8 cellular contexts compared by ENCODE assay signal in the genomic region with DNA sequence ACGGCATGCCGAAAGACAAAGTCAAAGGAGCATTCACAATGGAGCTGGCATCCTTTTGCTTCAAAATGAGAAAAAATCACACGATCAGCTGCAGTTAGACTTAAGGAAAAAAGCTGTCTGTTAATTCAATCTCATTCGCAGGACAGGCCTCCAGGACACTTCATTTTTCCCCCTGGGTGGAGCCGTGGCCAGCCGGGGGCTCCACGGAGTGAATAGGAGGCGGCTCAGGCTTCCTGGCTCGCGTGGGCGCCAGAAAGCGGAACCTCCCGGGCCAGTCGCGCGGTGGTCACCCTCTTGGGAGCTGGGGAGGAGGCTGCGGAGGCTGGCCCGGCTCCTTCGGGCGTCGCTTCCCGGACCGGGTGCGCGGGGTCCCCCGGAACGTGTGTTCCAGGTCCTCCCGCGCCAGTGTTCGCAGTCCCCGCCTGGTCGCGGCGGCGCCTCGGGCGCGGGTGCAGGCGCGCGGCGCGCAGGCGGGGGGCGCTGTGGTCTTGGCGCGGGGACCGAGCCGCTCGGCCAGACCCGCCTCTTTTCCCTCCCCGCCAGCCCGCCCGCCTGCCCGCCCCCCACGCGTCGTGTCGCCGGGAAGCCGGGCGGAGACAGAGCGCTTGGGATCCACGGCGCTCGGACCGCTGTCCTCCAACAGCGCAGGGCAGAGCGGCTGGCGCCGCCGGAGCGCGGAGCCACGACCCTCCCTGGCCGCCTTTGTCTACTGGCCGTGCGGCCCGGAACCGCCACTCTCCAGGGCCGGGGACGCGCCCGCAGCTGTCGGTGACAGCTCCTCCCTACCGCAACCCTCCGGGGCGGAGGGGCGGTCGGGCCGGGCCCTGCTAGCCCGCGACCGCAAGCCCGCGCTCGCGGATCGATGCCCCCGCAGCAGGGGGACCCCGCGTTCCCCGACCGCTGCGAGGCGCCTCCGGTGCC. TPM values are rescaled to one million over a fixed set of nuclear protein-coding genes. Genes with fewer than 3 reads are reported as not detected.
DNase-seq lines count a peak whose midpoint lies in the region; ATAC-seq, FAIRE-seq and TF ChIP-seq lines count a peak whose summit lies in the region.

A gene (plus strand): TSS at position 599 of the 921 bp plus-strand sequence. CDS start 264 bp downstream, at position 863.

- H3K27me3 Mint-ChIP-seq in T-helper 1 cell treated with Interleukin-12 subunit alpha and Interleukin-12 subunit beta and Interleukin-4 antibody, amounts not matched to agents 30 μg/mL and 1 μg/mL, for 36 hours (ENCODE audit: low read depth): peaks cover 31% of the 10 kb centered on the region
- peaks cover 31% of the 10 kb centered on the region for H3K27me3 Mint-ChIP-seq in astrocyte (ENCODE audit: low read depth, unreplicated experiment)

- H3K36me3 ChIP-seq in astrocyte (ENCODE audit: insufficient read depth, low read length) (no peaks in the 10 kb centered on the region), hepatocyte (replicated peaks; ENCODE audit: insufficient read depth, low read depth) (no peaks in the 10 kb centered on the region), rectal smooth muscle tissue (ENCODE audit: control insufficient read depth, insufficient read depth, low read length) (no peaks in the 10 kb centered on the region), uterus (no peaks in the 10 kb centered on the region)

- no peaks in the 10 kb centered on the region for H3K9me3 Mint-ChIP-seq in T-helper 1 cell treated with Interleukin-12 subunit alpha and Interleukin-12 subunit beta and Interleukin-4 antibody, amounts not matched to agents 30 μg/mL and 1 μg/mL, for 36 hours
- no peaks in the 10 kb centered on the region for H3K9me3 Mint-ChIP-seq in astrocyte (ENCODE audit: unreplicated experiment)

- no peaks in the 10 kb centered on the region for H3K9me3 ChIP-seq in astrocyte (ENCODE audit: insufficient read depth, low read depth, low read length)
- no peaks in the 10 kb centered on the region for H3K9me3 ChIP-seq in hepatocyte (ENCODE audit: low read depth)
- H3K9me3 ChIP-seq in uterus: no peaks in the 10 kb centered on the region

- TF ChIP-seq POLR2A in uterus (IDR thresholded peaks at IDR 0.05): peak; percentile 50 to 83

- intact Hi-C loops in uterus (cut with DNase I; ENCODE audit: low total_unique reads): loop anchor here (5.0 kb wide), 1 partner anchor 492 kb away; no protein-coding TSS in a partner anchor

- WGBS in hepatocyte (ENCODE audit: low lambda C conversion rate, missing lambda C conversion rate): 2% methylated on average over 70 of the region's 107 CpGs

- peak; percentile 99 for TF ChIP-seq CTCF in 22Rv1 (IDR thresholded peaks at IDR 0.05)
- peak; percentile 85 for TF ChIP-seq CTCF in LNCaP clone FGC (IDR thresholded peaks at IDR 0.05; ENCODE audit: control insufficient read depth, extremely low read depth, insufficient read depth)
- TF ChIP-seq CTCF in astrocyte (IDR thresholded peaks at IDR 0.05; ENCODE audit: insufficient read depth, low read depth, low read length): no peak
- peak; percentile 50 for TF ChIP-seq CTCF in hepatocyte (IDR thresholded peaks at IDR 0.05; ENCODE audit: poor library complexity)
- TF ChIP-seq CTCF in uterus (IDR thresholded peaks at IDR 0.05): peak; percentile 53 to 98 (median 94)

- ATAC-seq in GM18511 (IDR thresholded peaks at IDR 0.05; ENCODE audit: unreplicated experiment): peak; percentile 77

- H3K79me2 ChIP-seq in astrocyte (ENCODE audit: insufficient read depth, low read length) (no peaks in the 10 kb centered on the region), hepatocyte (peaks cover 52% of the 10 kb centered on the region)

- H3K36me3 Mint-ChIP-seq in T-helper 1 cell treated with Interleukin-12 subunit alpha and Interleukin-12 subunit beta and Interleukin-4 antibody, amounts not matched to agents 30 μg/mL and 1 μg/mL, for 36 hours (ENCODE audit: low read depth): peaks cover 5% of the 10 kb centered on the region
- H3K36me3 Mint-ChIP-seq in astrocyte (ENCODE audit: low read depth, unreplicated experiment): no peaks in the 10 kb centered on the region

- peaks cover 3% of the 10 kb centered on the region for H3K4me1 ChIP-seq in astrocyte (ENCODE audit: insufficient read depth, low read length)
- H3K4me1 ChIP-seq in hepatocyte (ENCODE audit: insufficient read depth): peaks cover 20% of the 10 kb centered on the region
- peaks cover 6% of the 10 kb centered on the region for H3K4me1 ChIP-seq in rectal smooth muscle tissue (ENCODE audit: control insufficient read depth, insufficient read depth, low read length)
- peaks cover 0 to 6% of the 10 kb centered on the region in 2 donors for H3K4me1 ChIP-seq in uterus

- H3K4me3 Mint-ChIP-seq in T-helper 1 cell treated with Interleukin-12 subunit alpha and Interleukin-12 subunit beta and Interleukin-4 antibody, amounts not matched to agents 30 μg/mL and 1 μg/mL, for 36 hours: peak within 1 kb of the TSS; percentile 82
- peak within 1 kb of the TSS; percentile 89 for H3K4me3 Mint-ChIP-seq in astrocyte (ENCODE audit: unreplicated experiment)

- H3K27me3 ChIP-seq in astrocyte (ENCODE audit: insufficient read depth, low read length) (peaks cover 35% of the 10 kb centered on the region), hepatocyte (no peaks in the 10 kb centered on the region), rectal smooth muscle tissue (ENCODE audit: control insufficient read depth, insufficient read depth, low read length) (no peaks in the 10 kb centered on the region), uterus (no peaks in the 10 kb centered on the region)

- no peaks in the 10 kb centered on the region for H3K9me2 ChIP-seq in hepatocyte (replicated peaks; ENCODE audit: insufficient read depth)

- H3K27ac ChIP-seq in 22Rv1 (peak within 1 kb of the TSS; percentile 86), astrocyte (ENCODE audit: low read depth, low read length) (no peak within 1 kb of the TSS), hepatocyte (peak within 1 kb of the TSS; percentile 100), rectal smooth muscle tissue (ENCODE audit: low read depth, low read length) (peak within 1 kb of the TSS; percentile 90), uterus (peak within 1 kb of the TSS; percentile 85 to 95)

- peaks cover 9% of the 10 kb centered on the region for H3K4me1 Mint-ChIP-seq in T-helper 1 cell treated with Interleukin-12 subunit alpha and Interleukin-12 subunit beta and Interleukin-4 antibody, amounts not matched to agents 30 μg/mL and 1 μg/mL, for 36 hours (ENCODE audit: low read depth)
- peaks cover 1% of the 10 kb centered on the region for H3K4me1 Mint-ChIP-seq in astrocyte (ENCODE audit: low read depth, unreplicated experiment)

- H2AFZ ChIP-seq in astrocyte (ENCODE audit: low read depth, low read length) (peak within 1 kb of the TSS; percentile 84), hepatocyte (peak within 1 kb of the TSS; percentile 76)

- H3K9ac ChIP-seq in astrocyte (ENCODE audit: low read length): peak within 1 kb of the TSS; percentile 56
- peak within 1 kb of the TSS; percentile 83 for H3K9ac ChIP-seq in rectal smooth muscle tissue (ENCODE audit: low read length)

- peak within 1 kb of the TSS; percentile 70 for H3K4me3 ChIP-seq in LNCaP clone FGC (ENCODE audit: low read depth, low read length)
- peak within 1 kb of the TSS; percentile 56 for H3K4me3 ChIP-seq in astrocyte (ENCODE audit: insufficient read depth, low read depth, low read length)
- H3K4me3 ChIP-seq in hepatocyte: peak within 1 kb of the TSS; percentile 74
- H3K4me3 ChIP-seq in rectal smooth muscle tissue (ENCODE audit: low read length): peak within 1 kb of the TSS; percentile 82
- peak within 1 kb of the TSS; percentile 55 to 99 for H3K4me3 ChIP-seq in uterus

- H3K4me2 ChIP-seq in astrocyte (ENCODE audit: low read length): peak within 1 kb of the TSS; percentile 90
- peak within 1 kb of the TSS; percentile 87 for H3K4me2 ChIP-seq in hepatocyte

- peak within 1 kb of the TSS; percentile 41 for H3K27ac Mint-ChIP-seq in T-helper 1 cell treated with Interleukin-12 subunit alpha and Interleukin-12 subunit beta and Interleukin-4 antibody, amounts not matched to agents 30 μg/mL and 1 μg/mL, for 36 hours
- H3K27ac Mint-ChIP-seq in astrocyte (ENCODE audit: unreplicated experiment): peak within 1 kb of the TSS; percentile 34

- FAIRE-seq in astrocyte (lab: Jason Lieb, UNC): no peak

- no peak for DNase-seq in LNCaP clone FGC (ENCODE audit: low read depth)
- DNase-seq in astrocyte (ENCODE audit: low read depth): peak; percentile 18
- DNase-seq in hepatocyte (ENCODE audit: low spot score): peak; percentile 93
- peak; percentile 66 to 82 for DNase-seq in uterus

- no peaks in the 10 kb centered on the region for H4K20me1 ChIP-seq in astrocyte (ENCODE audit: insufficient read depth, low read length)
- H4K20me1 ChIP-seq in hepatocyte (ENCODE audit: insufficient read depth, poor library complexity, severe bottlenecking): peaks cover 20% of the 10 kb centered on the region

RNA-seq across cellular contexts. Expression of the gene that starts here (rescaled TPM):
- 3.5 and 6.1 TPM in 2 replicates for total RNA-seq in astrocyte
- 122 and 124 TPM in 2 replicates for total RNA-seq in hepatocyte
- 70.5 and 72.5 TPM in 2 replicates for polyA plus RNA-seq in hepatocyte
- 10 to 100 TPM; 13.1 to 41.2 (median 26.6) TPM for total RNA-seq in uterus
